20 cellular contexts compared by ENCODE assay signal in the genomic region with DNA sequence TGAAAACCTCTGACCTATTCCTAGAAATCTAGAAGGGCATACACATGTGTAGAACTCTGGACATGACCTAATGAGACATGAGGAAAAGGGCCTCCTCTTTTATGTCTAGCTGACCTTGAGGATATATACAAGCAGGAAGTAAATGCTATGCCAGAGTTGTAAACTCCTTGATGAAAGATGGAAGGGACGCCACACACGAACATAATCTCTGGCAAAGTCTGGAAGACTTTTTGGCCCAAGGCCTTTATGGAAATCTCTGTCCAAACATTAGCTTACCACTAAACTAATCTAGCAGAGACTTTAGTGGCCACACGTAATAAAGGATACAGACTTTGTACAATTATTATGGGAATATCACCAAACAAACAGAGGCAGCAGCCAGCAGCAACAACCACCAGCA.
DNase-seq lines count a peak whose midpoint lies in the region; ATAC-seq and TF ChIP-seq lines count a peak whose summit lies in the region.
"Had no signal": no experiment of that assay in that cellular context is flagged by ENCODE, and none has a peak within 500 bp of the region (broad histone marks: within the 10 kb centered on the region; RNA-seq: fewer than 3 reads in every experiment).

No MANE protein-coding gene starts in this region.

- no peak overlapping the region for H3K4me2 ChIP-seq in neuronal stem cell (ENCODE audit: insufficient read depth, low read length, poor library complexity, severe bottlenecking)
- no peak overlapping the region for H3K4me2 ChIP-seq in GM23338
- H3K4me2 ChIP-seq: KMS-11 had no signal

- H2BK15ac ChIP-seq in neuronal stem cell (ENCODE audit: low read length), result no peak overlapping the region

- no peaks in the 10 kb centered on the region for H3F3A ChIP-seq in GM23338 (replicated peaks; ENCODE audit: low read depth)

- H3K27me3 Mint-ChIP-seq in GM23338 (ENCODE audit: insufficient read depth, low read depth, poor library complexity), result no peaks in the 10 kb centered on the region
- H3K27me3 Mint-ChIP-seq: B cell had no signal

- H3K4me3 Mint-ChIP-seq in GM23338, result no peak overlapping the region
- H3K4me3 Mint-ChIP-seq: B cell, CD14-positive monocyte had no signal

- H3K18ac ChIP-seq in neuronal stem cell (ENCODE audit: low read length), result no peak overlapping the region

- no peak for TF ChIP-seq CTCF in GM23338 (conservative IDR thresholded peaks at IDR 0.05; ENCODE audit: low read depth in 2 of 2)

- no peak overlapping the region for H3K4me3 ChIP-seq in ectodermal cell (ENCODE audit: insufficient read depth, low read depth, low read length)
- no peak overlapping the region for H3K4me3 ChIP-seq in neuronal stem cell (ENCODE audit: low read length in 2 of 2)
- no peak overlapping the region for H3K4me3 ChIP-seq in GM23338
- H3K4me3 ChIP-seq: GM12878 had no signal

- H3K9me3 Mint-ChIP-seq in GM23338, result peaks cover 5% of the 10 kb centered on the region; the same call in 2 of the 3 replicates

- H3K36me3 ChIP-seq in ectodermal cell (ENCODE audit: control insufficient read depth, insufficient read depth, low read length), result no peaks in the 10 kb centered on the region
- H3K36me3 ChIP-seq in neuronal stem cell (replicated peaks in 1 of 2; ENCODE audit: control insufficient read depth in 2 of 2, insufficient read depth in 2 of 2, low read length in 2 of 2), result no peaks in the 10 kb centered on the region
- H3K36me3 ChIP-seq in GM23338 (ENCODE audit: insufficient read depth), result no peaks in the 10 kb centered on the region

- no peak overlapping the region for H3K4ac ChIP-seq in neuronal stem cell (ENCODE audit: low read length)

- WGBS in ectodermal cell, 2 experiments, result 69% methylated on average over 2 to 3 of the region's 3 CpGs
- WGBS in neuronal stem cell (ENCODE audit: extremely low coverage in 2 of 2, insufficient read length in 2 of 2, insufficient replicate concordance in 1 of 2), 2 donors, result no CpG with 5 or more reads among the region's 3 CpGs

- H3K9me2 ChIP-seq in GM23338 (ENCODE audit: insufficient read depth), result no peaks in the 10 kb centered on the region

- H2BK5ac ChIP-seq in neuronal stem cell (ENCODE audit: low read length), result no peak overlapping the region

- H2AFZ ChIP-seq in neuronal stem cell (ENCODE audit: low read length) (peak overlapping the region; percentile 27), GM23338 (no peak overlapping the region)

- H3K79me1 ChIP-seq in neuronal stem cell (ENCODE audit: low read depth, low read length), result no peaks in the 10 kb centered on the region

- H3K27ac ChIP-seq in ectodermal cell (ENCODE audit: insufficient read depth, low read depth, low read length, poor library complexity, severe bottlenecking) (peak overlapping the region; percentile 44), neuronal stem cell (replicated peaks; ENCODE audit: low read length) (no peak overlapping the region), GM23338 (ENCODE audit: low read depth) (no peak overlapping the region)
- H3K27ac ChIP-seq: KMS-11 had no signal

- no peak overlapping the region for H2BK12ac ChIP-seq in neuronal stem cell (ENCODE audit: low read length)

- H3K79me2 ChIP-seq in GM23338 (replicated peaks; ENCODE audit: insufficient read depth), result no peaks in the 10 kb centered on the region

- ATAC-seq in GM23338 (no peak), SK-N-SH treated with all-trans-retinoic acid at 6 μM for 48 hours (no peak), HG02840 (IDR thresholded peaks at IDR 0.05; ENCODE audit: low FRiP score, unreplicated experiment) (no peak)
- ATAC-seq: GM12878, Right ventricle myocardium inferior had no signal

- H2AK5ac ChIP-seq in neuronal stem cell (ENCODE audit: low read depth, low read length), result no peak overlapping the region

- no peaks in the 10 kb centered on the region for H3K36me3 Mint-ChIP-seq in GM23338 (ENCODE audit: low read depth)
- H3K36me3 Mint-ChIP-seq: CD14-positive monocyte had no signal

- no peak overlapping the region for H4K91ac ChIP-seq in neuronal stem cell (ENCODE audit: low read depth, low read length, poor library complexity)

- no peaks in the 10 kb centered on the region for H4K20me1 ChIP-seq in GM23338 (replicated peaks; ENCODE audit: insufficient read depth)

- no peak overlapping the region; the same call in 1 of the 2 replicates for H3K27ac Mint-ChIP-seq in GM23338
- H3K27ac Mint-ChIP-seq: B cell, CD14-positive monocyte had no signal

- H3K9me3 ChIP-seq in ectodermal cell (ENCODE audit: control insufficient read depth, low read length) (no peaks in the 10 kb centered on the region), neuronal stem cell (replicated peaks in 1 of 2; ENCODE audit: control insufficient read depth in 2 of 2, insufficient read depth in 1 of 2, low read depth in 1 of 2, low read length in 2 of 2) (no peaks in the 10 kb centered on the region)

- H3K4me1 ChIP-seq in ectodermal cell (ENCODE audit: control insufficient read depth, insufficient read depth, low read length) (no peaks in the 10 kb centered on the region), neuronal stem cell (ENCODE audit: control insufficient read depth in 2 of 2, insufficient read depth in 1 of 2, low read depth in 1 of 2, low read length in 2 of 2) (peaks cover 0 to 6% of the 10 kb centered on the region in 2 donors), GM23338 (ENCODE audit: insufficient read depth) (no peaks in the 10 kb centered on the region)

- H3K4me1 Mint-ChIP-seq in GM23338, result no peaks in the 10 kb centered on the region; the same call in 2 of the 3 replicates
- H3K4me1 Mint-ChIP-seq: B cell, CD14-positive monocyte had no signal

- H4K8ac ChIP-seq in neuronal stem cell (ENCODE audit: low read depth, low read length), result no peak overlapping the region

- H2BK120ac ChIP-seq in neuronal stem cell (ENCODE audit: low read depth, low read length), result no peak overlapping the region

- DNase-seq in ELR (ENCODE audit: low read depth) (peak; percentile 21), LoVo (ENCODE audit: low spot score) (peak; percentile 35), neuronal stem cell (ENCODE audit: low spot score) (no peak), GM23338 (ENCODE audit: low spot score) (no peak), DMS53 treated with DMSO at 0.1 percent for 48 hours (lab: John Stamatoyannopoulos, UW; ENCODE audit: unreplicated experiment) (no peak)
- DNase-seq: DMS79 treated with DMSO at 0.1 percent for 48 hours, H7, IMR-90, NCI-H1694 treated with DMSO at 0.1 percent for 48 hours, NCI-H446, NCI-H526, SW 1271 had no signal

- no peak overlapping the region for H3K9ac ChIP-seq in neuronal stem cell (ENCODE audit: low read depth, low read length, poor library complexity)
- H3K9ac ChIP-seq: KMS-11 had no signal

- no peaks in the 10 kb centered on the region for H3K27me3 ChIP-seq in ectodermal cell (ENCODE audit: control insufficient read depth, insufficient read depth, low read length, poor library complexity, severe bottlenecking)
- no peaks in the 10 kb centered on the region for H3K27me3 ChIP-seq in neuronal stem cell (ENCODE audit: control insufficient read depth in 3 of 3, insufficient read depth in 3 of 3, low read depth in 1 of 3, low read length in 3 of 3)
- H3K27me3 ChIP-seq in GM23338 (ENCODE audit: insufficient read depth), result no peaks in the 10 kb centered on the region

- H3K14ac ChIP-seq in neuronal stem cell (ENCODE audit: low read length), result no peak overlapping the region

- H3K23ac ChIP-seq in neuronal stem cell (ENCODE audit: low read depth, low read length, poor library complexity), result no peak overlapping the region

TF ChIP-seq in GM23338, 12 proteins besides CTCF, POLR2A, EP300 and RAD21:
- no peak for TF ChIP-seq ZNF114 (CRISPR knock-in tag; IDR thresholded peaks at IDR 0.05)

TF ChIP-seq in SK-N-SH treated with all-trans-retinoic acid at 6 μM for 48 hours, 23 proteins besides CTCF, POLR2A, EP300 and RAD21:
- TF ChIP-seq ZNF8 (CRISPR knock-in tag; IDR thresholded peaks at IDR 0.05) (no peak), RARB (CRISPR knock-in tag; IDR thresholded peaks at IDR 0.05) (no peak), ZNF70 (CRISPR knock-in tag; IDR thresholded peaks at IDR 0.05) (no peak), TCF4 (CRISPR knock-in tag; IDR thresholded peaks at IDR 0.05; ENCODE audit: borderline replicate concordance) (no peak), PPARA (CRISPR knock-in tag; IDR thresholded peaks at IDR 0.05; ENCODE audit: borderline replicate concordance) (no peak), ESRRG (CRISPR knock-in tag; IDR thresholded peaks at IDR 0.05) (no peak)
TF ChIP-seq in SK-N-SH treated with all-trans-retinoic acid at 6 μM for 48 hours: peak in this region for 0.

Comparison
In these comparisons a context has a peak if more than half of its experiments do, and no peak if none do; other contexts are left out.
1. DNase-seq: peak in ELR (single experiment) and LoVo (single experiment); none in neuronal stem cell (single experiment), GM23338 (single experiment) and DMS53 treated with DMSO at 0.1 percent for 48 hours (single experiment).